In the genomic region with DNA sequence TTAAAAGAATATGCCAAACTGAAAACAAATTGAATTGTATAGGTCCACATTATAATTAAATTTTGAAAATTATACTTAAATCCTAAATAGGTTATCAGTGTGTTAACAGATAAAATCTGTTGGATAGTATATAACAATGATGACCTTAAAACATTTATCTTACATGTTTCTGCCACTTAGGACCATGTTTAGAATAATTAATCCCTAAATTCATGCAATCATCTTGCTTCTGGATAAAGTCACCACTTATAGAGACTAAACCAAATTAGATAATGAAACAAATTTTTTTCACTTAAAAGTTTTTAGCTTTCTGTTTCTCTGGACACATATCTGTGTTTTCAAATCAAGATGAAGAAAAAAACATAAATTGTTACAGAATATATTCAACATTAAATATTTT, we compare ENCODE assay signal across 25 cellular contexts.
"Had no signal": no experiment of that assay in that cellular context is flagged by ENCODE, and none has a peak within 500 bp of the region (broad histone marks: within the 10 kb centered on the region; RNA-seq: fewer than 3 reads in every experiment).

No MANE protein-coding gene starts in this region.

- H3K4me3 ChIP-seq: neural progenitor cell, ovary, psoas muscle, right lobe of liver, sigmoid colon, stomach, suprapubic skin, testis, tibial artery, transverse colon, upper lobe of right lung, uterus had no signal

- H3K27me3 ChIP-seq: neural progenitor cell, ovary, right lobe of liver, sigmoid colon, stomach, suprapubic skin, testis, tibial artery, transverse colon, upper lobe of right lung, uterus had no signal

- H3K9ac ChIP-seq: neural progenitor cell, parathyroid adenoma had no signal

- H3K36me3 ChIP-seq: neural progenitor cell, ovary, right lobe of liver, sigmoid colon, stomach, suprapubic skin, tibial artery, transverse colon, upper lobe of right lung, uterus had no signal

- H3K79me2 ChIP-seq: parathyroid adenoma had no signal

- DNase-seq: natural killer cell; occipital lobe; ovary; posterior cingulate gyrus; psoas muscle; right cardiac atrium; right lobe of liver; sigmoid colon; small intestine; stimulated activated CD4-positive, alpha-beta T cell treated with anti-CD3 and anti-CD28 coated beads, Interleukin-15, amount 100 ng/mL, for 24 hours; stimulated activated CD4-positive, alpha-beta T cell treated with anti-CD3 and anti-CD28 coated beads, Interleukin-2, amount 100 ng/mL, for 24 hours; stimulated activated CD4-positive, alpha-beta T cell treated with anti-CD3 and anti-CD28 coated beads, Interleukin-2, amount 100 ng/mL, for 48 hours; stimulated activated CD4-positive, alpha-beta T cell treated with anti-CD3 and anti-CD28 coated beads, Interleukin-4, amount 100 ng/mL, for 24 hours; stimulated activated naive B cell treated with anti-CD40 and anti-IgM and Interleukin-4, amounts not matched to agents 10 μg/mL and 1 μg/mL and 100 μg/mL, for 72 hours; stimulated activated naive CD4-positive, alpha-beta T cell treated with Interleukin-2 at 50 U/mL for 16 hours; stomach; testis; tibial artery; transverse colon; upper lobe of right lung; uterus had no signal

- H3K4me1 ChIP-seq: neural progenitor cell, parathyroid adenoma, psoas muscle, right lobe of liver, sigmoid colon, stomach, suprapubic skin, testis, tibial artery, transverse colon, upper lobe of right lung, uterus had no signal

- H2AFZ ChIP-seq: neural progenitor cell, parathyroid adenoma had no signal

- H3K9me3 ChIP-seq: ovary, psoas muscle, right lobe of liver, sigmoid colon, stomach, suprapubic skin, testis, tibial artery, transverse colon, upper lobe of right lung, uterus had no signal

- H3K4me2 ChIP-seq: neural progenitor cell had no signal

- H3K27ac ChIP-seq: neural progenitor cell, ovary, parathyroid adenoma, psoas muscle, right lobe of liver, sigmoid colon, stomach, suprapubic skin, testis, tibial artery, transverse colon, upper lobe of right lung, uterus had no signal

- ATAC-seq: natural killer cell; psoas muscle; right cardiac atrium; right lobe of liver; stimulated activated effector memory CD8-positive, alpha-beta T cell treated with anti-CD3 and anti-CD28 coated beads, Interleukin-12 subunit alpha, Interleukin-12 subunit beta, amount 100 ng/mL, for 72 hours; stimulated activated naive B cell treated with anti-CD40 and anti-IgM and Interleukin-4, amounts not matched to agents 10 μg/mL and 1 μg/mL and 100 μg/mL, for 72 hours; upper lobe of right lung had no signal
